In genomic region chr6:42820509-42821340, GRCh38 we compare ENCODE assay signal across 1 cellular context.
TF ChIP-seq lines count a peak whose summit lies in the region.

No MANE protein-coding gene starts in this region.

TF ChIP-seq in IMR-90, 13 proteins besides CTCF, POLR2A, EP300 and RAD21 (continued from another document):
- TF ChIP-seq CHD1 (IDR thresholded peaks at IDR 0.05; ENCODE audit: low read depth, low read length) (no peak), CEBPB (IDR thresholded peaks at IDR 0.05; ENCODE audit: low read depth, low read length) (no peak), MAZ (IDR thresholded peaks at IDR 0.05; ENCODE audit: borderline replicate concordance, low read depth, low read length) (no peak)
